Comparison of ENCODE assay signal across 7 cellular contexts in genomic region chr1:33716976-33717688, GRCh38.
"Had no signal": no experiment of that assay in that cellular context is flagged by ENCODE, and none has a peak within 500 bp of the region (broad histone marks: within the 10 kb centered on the region; RNA-seq: fewer than 3 reads in every experiment).

No MANE protein-coding gene starts in this region.

- H3K4me1 Mint-ChIP-seq: H9, IgD-negative memory B cell had no signal

- DNase-seq: HCEC 1CT, HFFc6 had no signal

- H3K27ac ChIP-seq: HL-60 had no signal

- H3K4me3 Mint-ChIP-seq: GM23338, H9, HFFc6, IgD-negative memory B cell had no signal

- H3K27ac Mint-ChIP-seq: GM23338, H9, HFFc6, IgD-negative memory B cell had no signal

- H3K9me3 Mint-ChIP-seq: GM23338, H9, IgD-negative memory B cell had no signal

- H3K4me3 ChIP-seq: GM23338 had no signal

- ATAC-seq: GM23338, HepG2 had no signal
